21 cellular contexts compared by ENCODE assay signal in genomic region chr3:193641376-193641775, GRCh38.
"Had no signal": no experiment of that assay in that cellular context is flagged by ENCODE, and none has a peak within 500 bp of the region (broad histone marks: within the 10 kb centered on the region; RNA-seq: fewer than 3 reads in every experiment).

No MANE protein-coding gene starts in this region.

- H3K4me2 ChIP-seq: SK-N-SH had no signal

- H3K27ac ChIP-seq: adrenal gland, SJCRH30 had no signal

- DNase-seq: activated CD4-positive, alpha-beta T cell treated with anti-CD3 and anti-CD28 coated beads, Interleukin-2, amount 10 ng/mL, durations not matched to agents 7 days and 5 days; activated CD4-positive, alpha-beta T cell treated with anti-CD3 and anti-CD28 coated beads, Interleukin-2, amount 50 U/mL, for 48 hours; activated CD8-positive, alpha-beta memory T cell treated with anti-CD3 and anti-CD28 coated beads, Interleukin-2, amount 50 U/mL, for 4 hours; activated gamma-delta T cell treated with Interleukin-2 at 50 U/mL for 16 hours; activated naive CD4-positive, alpha-beta T cell treated with anti-CD3 and anti-CD28 coated beads for 36 hours; activated T-cell treated with anti-CD3 and anti-CD28 coated beads for 4 hours; activated T-cell treated with anti-CD3 and anti-CD28 coated beads, Interleukin-2, amount 50 U/mL, for 4 hours; adrenal gland; anterior cingulate cortex; caudate nucleus; cerebellar nuclear complex; NCI-H1105 treated with DMSO at 0.1 percent for 48 hours; NCI-H1436 treated with DMSO at 0.1 percent for 48 hours; NCI-H1694 treated with DMSO at 0.1 percent for 48 hours; NCI-H2029; NCI-H345; NCI-H524 treated with DMSO at 0.1 percent for 48 hours; SHP77; SJCRH30; SK-N-SH had no signal

- H3K27me3 ChIP-seq: adrenal gland, SJCRH30 had no signal

- H3K4me3 ChIP-seq: adrenal gland, SJCRH30 had no signal

- H3K9me2 ChIP-seq: SK-N-SH had no signal

- H3K9me3 ChIP-seq: adrenal gland, SJCRH30, SK-N-SH had no signal

- H3K4me1 ChIP-seq: adrenal gland, SJCRH30 had no signal

- ATAC-seq: activated T-cell treated with anti-CD3 and anti-CD28 coated beads, Interleukin-2, amount 50 U/mL, for 4 hours; Panc1 had no signal

- H3K9ac ChIP-seq: SK-N-SH had no signal
